ENCODE assay signal across 8 cellular contexts in genomic region chr20:45373353-45374100, GRCh38. TPM values are rescaled to one million over a fixed set of nuclear protein-coding genes. Genes with fewer than 3 reads are reported as not detected.
DNase-seq lines count a peak whose midpoint lies in the region; ATAC-seq, FAIRE-seq and TF ChIP-seq lines count a peak whose summit lies in the region.

No MANE protein-coding gene starts in this region.

- no peaks in the 10 kb centered on the region for H3K9me1 ChIP-seq in keratinocyte (ENCODE audit: control insufficient read depth, extremely low read depth, insufficient read depth, low read length)

- H3K27me3 ChIP-seq in keratinocyte (ENCODE audit: control insufficient read depth, extremely low read depth, insufficient read depth, low read length): no peaks in the 10 kb centered on the region

- FAIRE-seq in keratinocyte (lab: Jason Lieb, UNC): peak; percentile 44

- H3K27ac ChIP-seq in keratinocyte (ENCODE audit: control insufficient read depth, insufficient read depth, low read length): peak overlapping the region; percentile 34

- peak overlapping the region; percentile 37 to 73 (median 70) for H3K4me3 ChIP-seq in keratinocyte (ENCODE audit: control insufficient read depth in 2 of 3, extremely low read depth in 1 of 3, insufficient read depth in 2 of 3, low read depth in 1 of 3, low read length in 3 of 3)

- peak; percentile 67 for ATAC-seq in HG02763 (IDR thresholded peaks at IDR 0.05; ENCODE audit: unreplicated experiment)

- no peaks in the 10 kb centered on the region for H3K9me3 ChIP-seq in ES-I3 (ENCODE audit: control insufficient read depth, insufficient read depth, low read length)
- no peaks in the 10 kb centered on the region for H3K9me3 ChIP-seq in keratinocyte (ENCODE audit: control insufficient read depth, low read depth, low read length)

- H4K20me1 ChIP-seq in keratinocyte (ENCODE audit: control insufficient read depth, extremely low read depth, insufficient read depth, low read length): no peaks in the 10 kb centered on the region

- H3K9ac ChIP-seq in ES-I3 (ENCODE audit: low read depth, low read length): peak overlapping the region; percentile 55; the same call in 1 of the 2 replicates
- H3K9ac ChIP-seq in keratinocyte (ENCODE audit: control insufficient read depth, extremely low read depth, insufficient read depth, low read length): peak overlapping the region; percentile 52

- peak overlapping the region; percentile 92 for H3K4me2 ChIP-seq in keratinocyte (ENCODE audit: control insufficient read depth, extremely low read depth, insufficient read depth, low read depth, low read length)

- H2AFZ ChIP-seq in keratinocyte (ENCODE audit: control insufficient read depth, low read length): peak overlapping the region; percentile 92

- TF ChIP-seq CTCF in keratinocyte (optimal IDR thresholded peaks at IDR 0.05 in 1 of 3, IDR thresholded peaks at IDR 0.05 in 1 of 3, conservative IDR thresholded peaks at IDR 0.05 in 1 of 3; ENCODE audit: extremely low read depth in 1 of 3, insufficient read depth in 2 of 3, low read length in 3 of 3): peak; percentile 91 to 97 (median 95)

- no peaks in the 10 kb centered on the region for H3K79me2 ChIP-seq in keratinocyte (ENCODE audit: control insufficient read depth, insufficient read depth, low read length)

- DNase-seq in NCI-H2196 treated with DMSO at 0.1 percent for 48 hours (lab: John Stamatoyannopoulos, UW; ENCODE audit: unreplicated experiment) (peak; percentile 91), cerebellar cortex (ENCODE audit: low spot score) (peak; percentile 90), keratinocyte (ENCODE audit: low read depth, low spot score) (no peak), OCI-M2 (lab: John Stamatoyannopoulos, UW; ENCODE audit: unreplicated experiment) (no peak)
- DNase-seq in activated CD4-positive, alpha-beta T cell treated with anti-CD3 and anti-CD28 coated beads for 1 hour: peak; percentile 83
- peak; percentile 83 to 92 (median 87) for DNase-seq in stimulated activated CD4-positive, alpha-beta T cell treated with anti-CD3 and anti-CD28 coated beads, Interleukin-12 subunit alpha, Interleukin-12 subunit beta, amount 100 ng/mL, for 48 hours (ENCODE audit: low read depth in 2 of 3, low spot score in 1 of 3)

- H3K4me1 ChIP-seq in ES-I3 (ENCODE audit: insufficient read depth, low read length) (no peaks in the 10 kb centered on the region), keratinocyte (ENCODE audit: control insufficient read depth, extremely low read depth, insufficient read depth, low read length) (peaks cover 5% of the 10 kb centered on the region)

- dilution Hi-C loops in keratinocyte (cut with MboI; ENCODE audit: extremely low pct_ligation_motif_present, low sequenced_read_pairs): no loop called here

- H3K36me3 ChIP-seq in ES-I3 (ENCODE audit: insufficient read depth, low read length) (no peaks in the 10 kb centered on the region), keratinocyte (ENCODE audit: control insufficient read depth in 2 of 2, extremely low read depth in 1 of 2, insufficient read depth in 2 of 2, low read length in 2 of 2) (peaks cover 0 to 3% of the 10 kb centered on the region in 2 experiments)

RNA-seq across cellular contexts. Expression of gene TP53TG5, which starts 4.6 kb away (rescaled TPM):
- polyA plus RNA-seq in keratinocyte: not detected in 3 replicates
- not detected for polyA plus RNA-seq in keratinocyte (2011; ENCODE audit: low read depth)
- not detected in 2 replicates for polyA plus RNA-seq in keratinocyte (2011; cell fraction: cytosol; rRNA removed)
- 0.22 TPM in 1 of 2 replicates, not detected in the other for polyA plus RNA-seq in keratinocyte (2011; cell fraction: nucleus; rRNA removed)
- 0.34 and 0.44 TPM in 2 replicates for polyA plus RNA-seq in keratinocyte (2012; ENCODE audit: low replicate concordance)
- not detected in 3 replicates for polyA minus RNA-seq in keratinocyte
- not detected for polyA minus RNA-seq in keratinocyte (2011; cell fraction: cytosol; rRNA and poly(A)+ RNA removed)
- polyA minus RNA-seq in keratinocyte (2011; cell fraction: nucleus; rRNA and poly(A)+ RNA removed): not detected in 2 replicates

RNA-seq across cellular contexts. Expression of gene SYS1, which starts 10.6 kb away (rescaled TPM):
- 16.8 to 29.8 TPM (median 22.0 TPM) in 3 replicates for polyA plus RNA-seq in keratinocyte
- polyA plus RNA-seq in keratinocyte (2011; ENCODE audit: low read depth): 2.4 TPM
- polyA plus RNA-seq in keratinocyte (2011; cell fraction: cytosol; rRNA removed): 18.0 and 21.4 TPM in 2 replicates
- 17.8 and 20.3 TPM in 2 replicates for polyA plus RNA-seq in keratinocyte (2011; cell fraction: nucleus; rRNA removed)
- 13.0 and 16.6 TPM in 2 replicates for polyA plus RNA-seq in keratinocyte (2012; ENCODE audit: low replicate concordance)
- polyA minus RNA-seq in keratinocyte: 41.4 to 75.8 TPM (median 52.7 TPM) in 3 replicates
- 55.8 TPM for polyA minus RNA-seq in keratinocyte (2011; cell fraction: cytosol; rRNA and poly(A)+ RNA removed)
- 14.1 and 18.9 TPM in 2 replicates for polyA minus RNA-seq in keratinocyte (2011; cell fraction: nucleus; rRNA and poly(A)+ RNA removed)

RNA-seq across cellular contexts. Expression of gene SDC4, which starts 25.3 kb away (rescaled TPM):
- polyA plus RNA-seq in keratinocyte: 114 to 206 TPM (median 140 TPM) in 3 replicates
- 28.2 TPM for polyA plus RNA-seq in keratinocyte (2011; ENCODE audit: low read depth)
- 68.5 and 78.5 TPM in 2 replicates for polyA plus RNA-seq in keratinocyte (2011; cell fraction: cytosol; rRNA removed)
- polyA plus RNA-seq in keratinocyte (2011; cell fraction: nucleus; rRNA removed): 189 and 212 TPM in 2 replicates
- 187 and 229 TPM in 2 replicates for polyA plus RNA-seq in keratinocyte (2012; ENCODE audit: low replicate concordance)
- 183 to 252 TPM (median 197 TPM) in 3 replicates for polyA minus RNA-seq in keratinocyte
- 145 TPM for polyA minus RNA-seq in keratinocyte (2011; cell fraction: cytosol; rRNA and poly(A)+ RNA removed)
- polyA minus RNA-seq in keratinocyte (2011; cell fraction: nucleus; rRNA and poly(A)+ RNA removed): 171 and 233 TPM in 2 replicates

RNA-seq across cellular contexts. Expression of gene DBNDD2, which starts 34.6 kb away (rescaled TPM):
- polyA plus RNA-seq in keratinocyte: 33.8 to 42.3 TPM (median 37.4 TPM) in 3 replicates
- 22.8 TPM for polyA plus RNA-seq in keratinocyte (2011; ENCODE audit: low read depth)
- polyA plus RNA-seq in keratinocyte (2011; cell fraction: cytosol; rRNA removed): 40.6 and 52.3 TPM in 2 replicates
- polyA plus RNA-seq in keratinocyte (2011; cell fraction: nucleus; rRNA removed): 24.9 and 25.0 TPM in 2 replicates
- 31.8 and 32.8 TPM in 2 replicates for polyA plus RNA-seq in keratinocyte (2012; ENCODE audit: low replicate concordance)
- polyA minus RNA-seq in keratinocyte: 15.8 to 30.9 TPM (median 19.2 TPM) in 3 replicates
- 8.8 TPM for polyA minus RNA-seq in keratinocyte (2011; cell fraction: cytosol; rRNA and poly(A)+ RNA removed)
- 5.4 and 5.7 TPM in 2 replicates for polyA minus RNA-seq in keratinocyte (2011; cell fraction: nucleus; rRNA and poly(A)+ RNA removed)

RNA-seq across cellular contexts. Expression of gene PIGT, which starts 42.4 kb away (rescaled TPM):
- 25.9 to 37.6 TPM (median 26.5 TPM) in 3 replicates for polyA plus RNA-seq in keratinocyte
- 26.7 TPM for polyA plus RNA-seq in keratinocyte (2011; ENCODE audit: low read depth)
- 29.0 and 38.7 TPM in 2 replicates for polyA plus RNA-seq in keratinocyte (2011; cell fraction: cytosol; rRNA removed)
- 45.6 and 57.8 TPM in 2 replicates for polyA plus RNA-seq in keratinocyte (2011; cell fraction: nucleus; rRNA removed)
- polyA plus RNA-seq in keratinocyte (2012; ENCODE audit: low replicate concordance): 39.5 and 44.2 TPM in 2 replicates
- 25.6 to 90.6 TPM (median 30.8 TPM) in 3 replicates for polyA minus RNA-seq in keratinocyte
- polyA minus RNA-seq in keratinocyte (2011; cell fraction: cytosol; rRNA and poly(A)+ RNA removed): 41.1 TPM
- 26.4 and 29.9 TPM in 2 replicates for polyA minus RNA-seq in keratinocyte (2011; cell fraction: nucleus; rRNA and poly(A)+ RNA removed)

Comparison
In these comparisons a context has a peak if more than half of its experiments do, and no peak if none do; other contexts are left out.
1. DNase-seq: peak in NCI-H2196 treated with DMSO at 0.1 percent for 48 hours (single experiment), activated CD4-positive, alpha-beta T cell treated with anti-CD3 and anti-CD28 coated beads for 1 hour (single experiment), cerebellar cortex (single experiment) and stimulated activated CD4-positive, alpha-beta T cell treated with anti-CD3 and anti-CD28 coated beads, Interleukin-12 subunit alpha, Interleukin-12 subunit beta, amount 100 ng/mL, for 48 hours (3 of 3); none in keratinocyte (single experiment) and OCI-M2 (single experiment).